In the genomic region with DNA sequence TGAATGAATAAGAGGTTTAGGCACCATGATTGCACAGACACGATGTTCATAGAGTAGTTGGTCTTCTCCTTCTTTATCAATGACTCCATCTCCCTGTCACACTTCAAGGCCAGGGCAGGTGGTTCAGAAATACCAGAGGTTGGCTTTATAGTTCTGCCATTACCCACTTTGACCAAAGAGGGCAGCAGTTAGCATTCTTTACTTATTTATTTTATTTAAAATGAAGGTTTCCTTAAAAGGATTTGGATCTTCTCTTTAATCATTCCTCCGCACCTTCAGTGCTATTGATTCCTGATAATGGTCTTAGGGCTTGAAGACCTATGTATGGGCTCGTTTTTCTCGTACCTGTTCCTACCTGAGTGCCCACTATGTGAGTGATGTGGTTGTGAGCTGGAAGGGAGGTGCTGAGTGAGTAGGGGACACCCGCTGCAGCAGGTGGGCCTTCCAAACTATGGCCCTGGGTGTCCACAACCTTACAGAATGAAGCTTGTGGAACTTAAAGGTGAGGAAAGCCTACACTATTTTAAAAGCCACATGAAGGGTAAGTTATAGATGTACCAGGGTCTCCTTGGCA, we compare ENCODE assay signal across 8 cellular contexts. TPM values are rescaled to one million over a fixed set of nuclear protein-coding genes. Genes with fewer than 3 reads are reported as not detected.
A peak's percentile ranks its signal among the peaks of the same experiment; 100 is the strongest.
DNase-seq lines count a peak whose midpoint lies in the region; TF ChIP-seq lines count a peak whose summit lies in the region.

No MANE protein-coding gene starts in this region.

- WGBS in endodermal cell (ENCODE audit: insufficient coverage in 1 of 2, insufficient read length in 1 of 2), 2 experiments: 43 to 75% methylated on average over 1 to 5 of the region's 5 CpGs

- H3K27me3 ChIP-seq in endodermal cell (ENCODE audit: control insufficient read depth, insufficient read depth, low read length, poor library complexity, severe bottlenecking): no peaks in the 10 kb centered on the region

- H3K4me3 Mint-ChIP-seq in endodermal cell: no peak overlapping the region

- H3K27me3 Mint-ChIP-seq in endodermal cell (ENCODE audit: insufficient read depth): no peaks in the 10 kb centered on the region

- H3K9ac ChIP-seq in endodermal cell (ENCODE audit: extremely low read depth, low read length, poor library complexity, severe bottlenecking): no peak overlapping the region

- peaks cover 3% of the 10 kb centered on the region for H3K4me1 Mint-ChIP-seq in endodermal cell

- no peaks in the 10 kb centered on the region for H3K4me1 ChIP-seq in endodermal cell (ENCODE audit: control insufficient read depth, insufficient read depth, low read length)

- H3K36me3 Mint-ChIP-seq in endodermal cell (ENCODE audit: low read depth): no peaks in the 10 kb centered on the region

- peak overlapping the region; percentile 46 for H3K27ac Mint-ChIP-seq in endodermal cell

- H3K36me3 ChIP-seq in endodermal cell (ENCODE audit: control insufficient read depth, insufficient read depth, low read length): peaks cover 14% of the 10 kb centered on the region

- H3K27ac ChIP-seq in endodermal cell (ENCODE audit: low read depth, low read length): no peak overlapping the region

- H3K4me3 ChIP-seq in endodermal cell (ENCODE audit: low read length): no peak overlapping the region

- DNase-seq in DMS 273 (lab: John Stamatoyannopoulos, UW; ENCODE audit: unreplicated experiment) (peak; percentile 42), DMS 273 treated with DMSO at 0.1 percent for 48 hours (lab: John Stamatoyannopoulos, UW) (no peak), LoVo (ENCODE audit: low spot score) (peak; percentile 8), endodermal cell (peak; percentile 53), renal cortical epithelial cell (ENCODE audit: low read depth) (peak; percentile 10), NCI-H2107 (lab: John Stamatoyannopoulos, UW) (no peak), amniotic stem cell (lab: John Stamatoyannopoulos, UW) (no peak)
- DNase-seq in effector CD4-positive, alpha-beta T cell: no peak

- no peaks in the 10 kb centered on the region for H3K9me3 ChIP-seq in endodermal cell (ENCODE audit: control insufficient read depth, low read length)

- H3K9me3 Mint-ChIP-seq in endodermal cell: no peaks in the 10 kb centered on the region

- TF ChIP-seq CTCF in endodermal cell (conservative IDR thresholded peaks at IDR 0.05): peak; percentile 78

RNA-seq across cellular contexts. Expression of a gene that starts 34.9 kb away (rescaled TPM):
- 10 to 100 TPM in 1 of 2 donors, 1 to 10 TPM in 1; 6.3 to 17.1 TPM for total RNA-seq in endodermal cell
- polyA plus RNA-seq in endodermal cell (2013, experiment 1 of 2): 20.9 TPM
- polyA plus RNA-seq in endodermal cell (2013, experiment 2 of 2): 21.2 TPM
- 5.4 and 11.1 TPM in 2 replicates for total RNA-seq in renal cortical epithelial cell

Comparison
In these comparisons a context has a peak if more than half of its experiments do, and no peak if none do; other contexts are left out.
1. DNase-seq: peak in DMS 273 (single experiment), LoVo (single experiment), endodermal cell (single experiment) and renal cortical epithelial cell (single experiment); none in DMS 273 treated with DMSO at 0.1 percent for 48 hours (single experiment), NCI-H2107 (single experiment), amniotic stem cell (single experiment) and effector CD4-positive, alpha-beta T cell (single experiment).